Comparison of ENCODE assay signal across 8 cellular contexts in the genomic region with DNA sequence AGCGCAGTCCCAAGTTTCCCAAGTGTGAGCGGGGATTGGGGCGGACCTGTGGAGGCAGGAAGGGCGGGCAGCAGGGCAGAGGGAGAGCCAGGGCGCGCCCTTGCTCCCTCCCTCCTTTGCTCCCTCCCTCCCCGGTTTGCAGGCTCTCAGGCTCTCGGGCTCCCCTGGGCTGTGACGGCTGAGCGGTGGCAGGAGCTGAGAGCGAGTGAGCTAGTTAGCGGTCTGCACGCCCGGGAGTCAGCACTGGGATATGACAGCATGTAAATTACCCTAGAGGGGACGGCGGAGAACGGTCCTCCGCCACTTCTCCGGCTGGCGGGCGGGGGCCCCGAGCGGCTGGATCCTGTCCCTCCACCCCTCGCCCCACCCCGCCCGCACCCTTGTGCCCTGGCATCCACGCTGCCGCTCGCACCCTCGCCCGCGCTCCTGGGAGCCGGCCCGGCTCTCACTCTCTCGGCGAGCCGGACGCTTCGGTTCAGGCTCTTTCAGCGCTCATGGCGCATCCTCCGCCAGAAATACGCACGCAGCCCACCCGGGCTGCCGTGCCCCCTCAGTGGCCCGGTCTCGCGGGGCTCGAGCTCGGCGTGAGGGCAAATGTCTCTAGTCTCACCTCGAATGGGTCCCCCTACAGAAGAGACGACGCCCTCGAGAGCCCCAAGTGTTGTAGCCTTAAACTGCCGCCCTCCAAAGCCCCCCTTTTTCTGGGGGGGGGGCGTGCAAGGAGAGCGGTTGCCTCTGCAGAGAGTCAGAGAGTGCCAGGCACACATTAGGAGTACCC. TPM values are rescaled to one million over a fixed set of nuclear protein-coding genes. Genes with fewer than 3 reads are reported as not detected.
DNase-seq lines count a peak whose midpoint lies in the region; ATAC-seq and TF ChIP-seq lines count a peak whose summit lies in the region.

Gene TSC22D3 (minus strand): TSS at position 54 of the 778 bp plus-strand sequence. CDS start 368 bp downstream, outside the sequence.

- DNase-seq in NCI-H82 treated with DMSO at 0.1 percent for 48 hours (lab: John Stamatoyannopoulos, UW; ENCODE audit: unreplicated experiment) (peak; percentile 30), medulla oblongata (ENCODE audit: extremely low spot score) (peak; percentile 68)
- peak; percentile 31 to 47 (median 46) for DNase-seq in effector memory CD8-positive, alpha-beta T cell
- peak; percentile 3 for DNase-seq in stimulated activated CD8-positive, alpha-beta memory T cell treated with anti-CD3 and anti-CD28 coated beads, Interleukin-12 subunit alpha, Interleukin-12 subunit beta, amount 100 ng/mL, for 4 hours (ENCODE audit: low read depth)

- peak within 1 kb of the TSS; percentile 88 to 91 for H3K27ac Mint-ChIP-seq in effector memory CD8-positive, alpha-beta T cell

- H3K36me3 Mint-ChIP-seq in effector memory CD8-positive, alpha-beta T cell (ENCODE audit: insufficient read depth) = no peaks in the 10 kb centered on the region

- H3K27me3 Mint-ChIP-seq in effector memory CD8-positive, alpha-beta T cell = no peaks in the 10 kb centered on the region

- H3K4me1 Mint-ChIP-seq in effector memory CD8-positive, alpha-beta T cell (ENCODE audit: low read depth in 2 of 2) = peaks cover 14 to 17% of the 10 kb centered on the region in 2 donors

- CTCF ChIA-PET in activated CD8-positive, alpha-beta memory T cell treated with anti-CD3 and anti-CD28 coated beads for 36 hours (lab: Charles Lee) = interaction anchor here (0.8 to 3.2 kb wide), 13 partner anchors 25 to 124 kb away, joined by 3 to 27 read pairs (median 5); partner anchors contain the start of gene MID2

- TF ChIP-seq CTCF in C4-2B (conservative IDR thresholded peaks at IDR 0.05) = no peak

- no peaks in the 10 kb centered on the region for H3K9me3 Mint-ChIP-seq in effector memory CD8-positive, alpha-beta T cell

- H3K4me3 Mint-ChIP-seq in effector memory CD8-positive, alpha-beta T cell = peak within 1 kb of the TSS; percentile 86 to 95

- peak within 1 kb of the TSS; percentile 38 for H3K27ac ChIP-seq in C4-2B

- POLR2A ChIA-PET in activated CD8-positive, alpha-beta memory T cell treated with anti-CD3 and anti-CD28 coated beads for 36 hours (lab: Charles Lee) = interaction anchor here (0.6 to 2.3 kb wide), 8 partner anchors 59 to 147 kb away, joined by 3 to 11 read pairs (median 3); partner anchors contain the start of gene PRPS1

- ATAC-seq in GM19395 (IDR thresholded peaks at IDR 0.05; ENCODE audit: unreplicated experiment) (peak; percentile 83), HG03520 (IDR thresholded peaks at IDR 0.05; ENCODE audit: unreplicated experiment) (peak; percentile 77)
- ATAC-seq in effector memory CD8-positive, alpha-beta T cell (replicated peaks) = peak; percentile 80

RNA-seq across cellular contexts. Expression of gene TSC22D3, which starts in this region (rescaled TPM):
- total RNA-seq in activated CD8-positive, alpha-beta memory T cell treated with anti-CD3 and anti-CD28 coated beads for 36 hours = 10 to 100 TPM; 17.6 to 20.4 TPM

Comparison
In these comparisons a context has a peak if more than half of its experiments do, and no peak if none do; other contexts are left out.
1. Peak in every context shown above with its lines: DNase-seq, ATAC-seq and H3K27ac ChIP-seq.
2. DNase-seq: peak in every context shown above with its lines; median percentile 68 in medulla oblongata; 46 in effector memory CD8-positive, alpha-beta T cell; 30 in NCI-H82 treated with DMSO at 0.1 percent for 48 hours; 3 in stimulated activated CD8-positive, alpha-beta memory T cell treated with anti-CD3 and anti-CD28 coated beads, Interleukin-12 subunit alpha, Interleukin-12 subunit beta, amount 100 ng/mL, for 4 hours.